In the genomic region with DNA sequence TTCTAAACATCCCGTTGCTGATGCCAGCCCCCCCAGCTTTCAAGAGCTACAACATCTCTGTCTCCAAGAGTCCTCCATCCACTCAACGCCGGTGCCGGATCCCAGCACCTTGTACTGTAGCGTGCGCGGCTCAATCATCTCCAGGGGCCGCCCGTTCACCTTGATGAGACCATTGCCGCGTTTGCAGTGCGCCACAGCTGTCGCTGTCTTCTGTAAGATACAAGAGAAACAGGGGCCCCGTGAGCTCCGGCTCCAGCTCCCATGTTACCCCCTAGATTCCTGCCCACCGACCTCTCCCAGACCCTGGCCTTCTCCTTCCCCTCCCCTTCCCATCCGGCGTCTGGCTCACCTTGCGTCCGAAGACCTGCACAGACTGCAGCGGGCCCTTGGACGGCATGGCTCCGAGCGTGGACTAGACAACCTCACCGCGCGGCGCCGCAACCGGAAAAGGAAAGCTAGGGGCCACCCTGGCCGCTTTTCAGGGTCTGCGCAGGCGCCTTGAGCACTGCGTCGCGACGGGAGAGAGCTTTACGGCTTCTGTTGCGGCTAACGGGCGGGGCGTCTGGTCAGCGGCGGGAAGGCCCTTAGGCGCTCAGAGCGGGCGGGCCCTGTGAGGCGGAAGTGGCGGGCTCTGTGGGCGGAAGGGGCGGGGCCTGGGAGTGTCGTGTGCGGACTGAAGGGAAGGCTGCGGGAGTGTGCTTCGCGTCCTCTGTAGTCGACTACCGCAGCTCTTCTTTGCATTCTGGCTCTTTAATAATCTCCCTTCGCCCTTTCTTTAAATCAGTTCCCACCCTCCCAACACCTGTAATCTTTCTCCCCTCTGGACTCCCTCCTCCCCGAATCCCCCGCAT, we compare ENCODE assay signal across 1 cellular context.
TF ChIP-seq lines count a peak whose summit lies in the region.

A gene (minus strand): TSS at position 451 of the 851 bp plus-strand sequence. CDS start 54 bp downstream, at position 397.

TF ChIP-seq in K562, 482 proteins besides CTCF, POLR2A, EP300 and RAD21 (continued from another document and continues in another):
- TF ChIP-seq ZNF668 (CRISPR knock-in tag; IDR thresholded peaks at IDR 0.05) (no peak), ZNF717 (CRISPR knock-in tag; IDR thresholded peaks at IDR 0.05) (no peak), ZNF347 (CRISPR knock-in tag; IDR thresholded peaks at IDR 0.05; ENCODE audit: low read depth) (no peak), NONO (IDR thresholded peaks at IDR 0.05; ENCODE audit: low read depth in 2 of 2, low read length in 1 of 2) (peak; percentile 35 to 90; a peak in 2 of 4 replicates), TRIM28 (IDR thresholded peaks at IDR 0.05) (no peak), ZBTB1 (CRISPR knock-in tag; IDR thresholded peaks at IDR 0.05; ENCODE audit: borderline replicate concordance, low read depth) (peak; percentile 75; the same call in 1 of the 2 replicates), NR2C1 (IDR thresholded peaks at IDR 0.05) (0 out of 2 replicates have a peak, but pooled peaks have one; percentile 21), NR2C1 (tag; IDR thresholded peaks at IDR 0.05) (no peak), NCOR1 (IDR thresholded peaks at IDR 0.05) (no peak), ZNF316 (IDR thresholded peaks at IDR 0.05) (no peak), MCM3 (IDR thresholded peaks at IDR 0.05) (no peak), ZNF23 (CRISPR knock-in tag; IDR thresholded peaks at IDR 0.05) (no peak), HNRNPH1 (optimal IDR thresholded peaks at IDR 0.05; ENCODE audit: low read depth, low read length) (no peak), SOX6 (IDR thresholded peaks at IDR 0.05) (peak; percentile 22; the same call in 1 of the 2 replicates), ZNF197 (CRISPR knock-in tag; IDR thresholded peaks at IDR 0.05; ENCODE audit: low read depth) (no peak), MEIS2 (IDR thresholded peaks at IDR 0.05; ENCODE audit: partially characterized antibody) (peak; percentile 65), HSF4 (CRISPR knock-in tag; IDR thresholded peaks at IDR 0.05; ENCODE audit: borderline replicate concordance) (no peak), MTA3 (IDR thresholded peaks at IDR 0.05; ENCODE audit: borderline replicate concordance) (peak; percentile 87; the same call in 1 of the 2 replicates), KLF16 (IDR thresholded peaks at IDR 0.05) (no peak), IRF2 (CRISPR knock-in tag; IDR thresholded peaks at IDR 0.05) (no peak), HNRNPUL1 (IDR thresholded peaks at IDR 0.05; ENCODE audit: low read length) (no peak), KAT8 (IDR thresholded peaks at IDR 0.05; ENCODE audit: low read depth) (no peak), MCM2 (IDR thresholded peaks at IDR 0.05; ENCODE audit: low read depth) (no peak), NFIC (IDR thresholded peaks at IDR 0.05) (peak; percentile 67), NEUROD1 (IDR thresholded peaks at IDR 0.05; ENCODE audit: borderline replicate concordance, low read depth, low read length, partially characterized antibody) (peak; percentile 71), SUPT5H (IDR thresholded peaks at IDR 0.05) (peak; percentile 100), CEBPB (tag; IDR thresholded peaks at IDR 0.05) (no peak)
- TF ChIP-seq, protein P1, sequence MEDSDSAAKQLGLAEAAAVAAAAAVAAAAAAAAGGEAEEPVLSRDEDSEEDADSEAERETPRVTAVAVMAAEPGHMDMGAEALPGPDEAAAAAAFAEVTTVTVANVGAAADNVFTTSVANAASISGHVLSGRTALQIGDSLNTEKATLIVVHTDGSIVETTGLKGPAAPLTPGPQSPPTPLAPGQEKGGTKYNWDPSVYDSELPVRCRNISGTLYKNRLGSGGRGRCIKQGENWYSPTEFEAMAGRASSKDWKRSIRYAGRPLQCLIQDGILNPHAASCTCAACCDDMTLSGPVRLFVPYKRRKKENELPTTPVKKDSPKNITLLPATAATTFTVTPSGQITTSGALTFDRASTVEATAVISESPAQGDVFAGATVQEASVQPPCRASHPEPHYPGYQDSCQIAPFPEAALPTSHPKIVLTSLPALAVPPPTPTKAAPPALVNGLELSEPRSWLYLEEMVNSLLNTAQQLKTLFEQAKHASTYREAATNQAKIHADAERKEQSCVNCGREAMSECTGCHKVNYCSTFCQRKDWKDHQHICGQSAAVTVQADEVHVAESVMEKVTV (CRISPR knock-in tag; IDR thresholded peaks at IDR 0.05) = no peak; the same call in 1 of the 2 replicates
- TF ChIP-seq, protein P2, sequence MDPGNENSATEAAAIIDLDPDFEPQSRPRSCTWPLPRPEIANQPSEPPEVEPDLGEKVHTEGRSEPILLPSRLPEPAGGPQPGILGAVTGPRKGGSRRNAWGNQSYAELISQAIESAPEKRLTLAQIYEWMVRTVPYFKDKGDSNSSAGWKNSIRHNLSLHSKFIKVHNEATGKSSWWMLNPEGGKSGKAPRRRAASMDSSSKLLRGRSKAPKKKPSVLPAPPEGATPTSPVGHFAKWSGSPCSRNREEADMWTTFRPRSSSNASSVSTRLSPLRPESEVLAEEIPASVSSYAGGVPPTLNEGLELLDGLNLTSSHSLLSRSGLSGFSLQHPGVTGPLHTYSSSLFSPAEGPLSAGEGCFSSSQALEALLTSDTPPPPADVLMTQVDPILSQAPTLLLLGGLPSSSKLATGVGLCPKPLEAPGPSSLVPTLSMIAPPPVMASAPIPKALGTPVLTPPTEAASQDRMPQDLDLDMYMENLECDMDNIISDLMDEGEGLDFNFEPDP (CRISPR knock-in tag; IDR thresholded peaks at IDR 0.05) = no peak
- TF ChIP-seq, protein P3, sequence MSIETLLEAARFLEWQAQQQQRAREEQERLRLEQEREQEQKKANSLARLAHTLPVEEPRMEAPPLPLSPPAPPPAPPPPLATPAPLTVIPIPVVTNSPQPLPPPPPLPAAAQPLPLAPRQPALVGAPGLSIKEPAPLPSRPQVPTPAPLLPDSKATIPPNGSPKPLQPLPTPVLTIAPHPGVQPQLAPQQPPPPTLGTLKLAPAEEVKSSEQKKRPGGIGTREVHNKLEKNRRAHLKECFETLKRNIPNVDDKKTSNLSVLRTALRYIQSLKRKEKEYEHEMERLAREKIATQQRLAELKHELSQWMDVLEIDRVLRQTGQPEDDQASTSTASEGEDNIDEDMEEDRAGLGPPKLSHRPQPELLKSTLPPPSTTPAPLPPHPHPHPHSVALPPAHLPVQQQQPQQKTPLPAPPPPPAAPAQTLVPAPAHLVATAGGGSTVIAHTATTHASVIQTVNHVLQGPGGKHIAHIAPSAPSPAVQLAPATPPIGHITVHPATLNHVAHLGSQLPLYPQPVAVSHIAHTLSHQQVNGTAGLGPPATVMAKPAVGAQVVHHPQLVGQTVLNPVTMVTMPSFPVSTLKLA (conservative IDR thresholded peaks at IDR 0.05) = peak; percentile 86 to 91
- TF ChIP-seq, protein P4, sequence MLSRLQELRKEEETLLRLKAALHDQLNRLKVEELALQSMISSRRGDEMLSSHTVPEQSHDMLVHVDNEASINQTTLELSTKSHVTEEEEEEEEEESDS (CRISPR knock-in tag; IDR thresholded peaks at IDR 0.05) = no peak
- TF ChIP-seq, protein P5, sequence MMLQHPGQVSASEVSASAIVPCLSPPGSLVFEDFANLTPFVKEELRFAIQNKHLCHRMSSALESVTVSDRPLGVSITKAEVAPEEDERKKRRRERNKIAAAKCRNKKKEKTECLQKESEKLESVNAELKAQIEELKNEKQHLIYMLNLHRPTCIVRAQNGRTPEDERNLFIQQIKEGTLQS (IDR thresholded peaks at IDR 0.05) = no peak
- TF ChIP-seq, protein P5 (CRISPR knock-in tag; conservative IDR thresholded peaks at IDR 0.05) = no peak
- TF ChIP-seq, protein P6, sequence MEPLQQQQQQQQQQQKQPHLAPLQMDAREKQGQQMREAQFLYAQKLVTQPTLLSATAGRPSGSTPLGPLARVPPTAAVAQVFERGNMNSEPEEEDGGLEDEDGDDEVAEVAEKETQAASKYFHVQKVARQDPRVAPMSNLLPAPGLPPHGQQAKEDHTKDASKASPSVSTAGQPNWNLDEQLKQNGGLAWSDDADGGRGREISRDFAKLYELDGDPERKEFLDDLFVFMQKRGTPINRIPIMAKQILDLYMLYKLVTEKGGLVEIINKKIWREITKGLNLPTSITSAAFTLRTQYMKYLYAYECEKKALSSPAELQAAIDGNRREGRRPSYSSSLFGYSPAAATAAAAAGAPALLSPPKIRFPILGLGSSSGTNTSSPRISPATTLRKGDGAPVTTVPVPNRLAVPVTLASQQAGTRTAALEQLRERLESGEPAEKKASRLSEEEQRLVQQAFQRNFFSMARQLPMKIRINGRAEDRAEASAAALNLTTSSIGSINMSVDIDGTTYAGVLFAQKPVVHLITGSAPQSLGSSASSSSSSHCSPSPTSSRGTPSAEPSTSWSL (CRISPR knock-in tag; IDR thresholded peaks at IDR 0.05; ENCODE audit: borderline replicate concordance) = no peak
- TF ChIP-seq, protein P7, sequence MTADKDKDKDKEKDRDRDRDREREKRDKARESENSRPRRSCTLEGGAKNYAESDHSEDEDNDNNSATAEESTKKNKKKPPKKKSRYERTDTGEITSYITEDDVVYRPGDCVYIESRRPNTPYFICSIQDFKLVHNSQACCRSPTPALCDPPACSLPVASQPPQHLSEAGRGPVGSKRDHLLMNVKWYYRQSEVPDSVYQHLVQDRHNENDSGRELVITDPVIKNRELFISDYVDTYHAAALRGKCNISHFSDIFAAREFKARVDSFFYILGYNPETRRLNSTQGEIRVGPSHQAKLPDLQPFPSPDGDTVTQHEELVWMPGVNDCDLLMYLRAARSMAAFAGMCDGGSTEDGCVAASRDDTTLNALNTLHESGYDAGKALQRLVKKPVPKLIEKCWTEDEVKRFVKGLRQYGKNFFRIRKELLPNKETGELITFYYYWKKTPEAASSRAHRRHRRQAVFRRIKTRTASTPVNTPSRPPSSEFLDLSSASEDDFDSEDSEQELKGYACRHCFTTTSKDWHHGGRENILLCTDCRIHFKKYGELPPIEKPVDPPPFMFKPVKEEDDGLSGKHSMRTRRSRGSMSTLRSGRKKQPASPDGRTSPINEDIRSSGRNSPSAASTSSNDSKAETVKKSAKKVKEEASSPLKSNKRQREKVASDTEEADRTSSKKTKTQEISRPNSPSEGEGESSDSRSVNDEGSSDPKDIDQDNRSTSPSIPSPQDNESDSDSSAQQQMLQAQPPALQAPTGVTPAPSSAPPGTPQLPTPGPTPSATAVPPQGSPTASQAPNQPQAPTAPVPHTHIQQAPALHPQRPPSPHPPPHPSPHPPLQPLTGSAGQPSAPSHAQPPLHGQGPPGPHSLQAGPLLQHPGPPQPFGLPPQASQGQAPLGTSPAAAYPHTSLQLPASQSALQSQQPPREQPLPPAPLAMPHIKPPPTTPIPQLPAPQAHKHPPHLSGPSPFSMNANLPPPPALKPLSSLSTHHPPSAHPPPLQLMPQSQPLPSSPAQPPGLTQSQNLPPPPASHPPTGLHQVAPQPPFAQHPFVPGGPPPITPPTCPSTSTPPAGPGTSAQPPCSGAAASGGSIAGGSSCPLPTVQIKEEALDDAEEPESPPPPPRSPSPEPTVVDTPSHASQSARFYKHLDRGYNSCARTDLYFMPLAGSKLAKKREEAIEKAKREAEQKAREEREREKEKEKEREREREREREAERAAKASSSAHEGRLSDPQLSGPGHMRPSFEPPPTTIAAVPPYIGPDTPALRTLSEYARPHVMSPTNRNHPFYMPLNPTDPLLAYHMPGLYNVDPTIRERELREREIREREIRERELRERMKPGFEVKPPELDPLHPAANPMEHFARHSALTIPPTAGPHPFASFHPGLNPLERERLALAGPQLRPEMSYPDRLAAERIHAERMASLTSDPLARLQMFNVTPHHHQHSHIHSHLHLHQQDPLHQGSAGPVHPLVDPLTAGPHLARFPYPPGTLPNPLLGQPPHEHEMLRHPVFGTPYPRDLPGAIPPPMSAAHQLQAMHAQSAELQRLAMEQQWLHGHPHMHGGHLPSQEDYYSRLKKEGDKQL (CRISPR knock-in tag; IDR thresholded peaks at IDR 0.05; ENCODE audit: borderline replicate concordance) = peak; percentile 19; the same call in 1 of the 2 replicates
- TF ChIP-seq, protein P8, sequence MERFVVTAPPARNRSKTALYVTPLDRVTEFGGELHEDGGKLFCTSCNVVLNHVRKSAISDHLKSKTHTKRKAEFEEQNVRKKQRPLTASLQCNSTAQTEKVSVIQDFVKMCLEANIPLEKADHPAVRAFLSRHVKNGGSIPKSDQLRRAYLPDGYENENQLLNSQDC (CRISPR knock-in tag; IDR thresholded peaks at IDR 0.05) = no peak
- TF ChIP-seq, protein P9, sequence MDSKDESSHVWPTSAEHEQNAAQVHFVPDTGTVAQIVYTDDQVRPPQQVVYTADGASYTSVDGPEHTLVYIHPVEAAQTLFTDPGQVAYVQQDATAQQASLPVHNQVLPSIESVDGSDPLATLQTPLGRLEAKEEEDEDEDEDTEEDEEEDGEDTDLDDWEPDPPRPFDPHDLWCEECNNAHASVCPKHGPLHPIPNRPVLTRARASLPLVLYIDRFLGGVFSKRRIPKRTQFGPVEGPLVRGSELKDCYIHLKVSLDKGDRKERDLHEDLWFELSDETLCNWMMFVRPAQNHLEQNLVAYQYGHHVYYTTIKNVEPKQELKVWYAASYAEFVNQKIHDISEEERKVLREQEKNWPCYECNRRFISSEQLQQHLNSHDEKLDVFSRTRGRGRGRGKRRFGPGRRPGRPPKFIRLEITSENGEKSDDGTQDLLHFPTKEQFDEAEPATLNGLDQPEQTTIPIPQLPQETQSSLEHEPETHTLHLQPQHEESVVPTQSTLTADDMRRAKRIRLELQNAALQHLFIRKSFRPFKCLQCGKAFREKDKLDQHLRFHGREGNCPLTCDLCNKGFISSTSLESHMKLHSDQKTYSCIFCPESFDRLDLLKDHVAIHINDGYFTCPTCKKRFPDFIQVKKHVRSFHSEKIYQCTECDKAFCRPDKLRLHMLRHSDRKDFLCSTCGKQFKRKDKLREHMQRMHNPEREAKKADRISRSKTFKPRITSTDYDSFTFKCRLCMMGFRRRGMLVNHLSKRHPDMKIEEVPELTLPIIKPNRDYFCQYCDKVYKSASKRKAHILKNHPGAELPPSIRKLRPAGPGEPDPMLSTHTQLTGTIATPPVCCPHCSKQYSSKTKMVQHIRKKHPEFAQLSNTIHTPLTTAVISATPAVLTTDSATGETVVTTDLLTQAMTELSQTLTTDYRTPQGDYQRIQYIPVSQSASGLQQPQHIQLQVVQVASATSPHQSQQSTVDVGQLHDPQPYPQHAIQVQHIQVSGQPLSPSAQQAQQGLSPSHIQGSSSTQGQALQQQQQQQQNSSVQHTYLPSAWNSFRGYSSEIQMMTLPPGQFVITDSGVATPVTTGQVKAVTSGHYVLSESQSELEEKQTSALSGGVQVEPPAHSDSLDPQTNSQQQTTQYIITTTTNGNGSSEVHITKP (IDR thresholded peaks at IDR 0.05; ENCODE audit: partially characterized antibody) = peak; percentile 75
- TF ChIP-seq, protein P10, sequence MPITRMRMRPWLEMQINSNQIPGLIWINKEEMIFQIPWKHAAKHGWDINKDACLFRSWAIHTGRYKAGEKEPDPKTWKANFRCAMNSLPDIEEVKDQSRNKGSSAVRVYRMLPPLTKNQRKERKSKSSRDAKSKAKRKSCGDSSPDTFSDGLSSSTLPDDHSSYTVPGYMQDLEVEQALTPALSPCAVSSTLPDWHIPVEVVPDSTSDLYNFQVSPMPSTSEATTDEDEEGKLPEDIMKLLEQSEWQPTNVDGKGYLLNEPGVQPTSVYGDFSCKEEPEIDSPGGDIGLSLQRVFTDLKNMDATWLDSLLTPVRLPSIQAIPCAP (CRISPR knock-in tag; IDR thresholded peaks at IDR 0.05; ENCODE audit: borderline replicate concordance) = no peak
